ENCODE assay signal across 8 cellular contexts in the genomic region with DNA sequence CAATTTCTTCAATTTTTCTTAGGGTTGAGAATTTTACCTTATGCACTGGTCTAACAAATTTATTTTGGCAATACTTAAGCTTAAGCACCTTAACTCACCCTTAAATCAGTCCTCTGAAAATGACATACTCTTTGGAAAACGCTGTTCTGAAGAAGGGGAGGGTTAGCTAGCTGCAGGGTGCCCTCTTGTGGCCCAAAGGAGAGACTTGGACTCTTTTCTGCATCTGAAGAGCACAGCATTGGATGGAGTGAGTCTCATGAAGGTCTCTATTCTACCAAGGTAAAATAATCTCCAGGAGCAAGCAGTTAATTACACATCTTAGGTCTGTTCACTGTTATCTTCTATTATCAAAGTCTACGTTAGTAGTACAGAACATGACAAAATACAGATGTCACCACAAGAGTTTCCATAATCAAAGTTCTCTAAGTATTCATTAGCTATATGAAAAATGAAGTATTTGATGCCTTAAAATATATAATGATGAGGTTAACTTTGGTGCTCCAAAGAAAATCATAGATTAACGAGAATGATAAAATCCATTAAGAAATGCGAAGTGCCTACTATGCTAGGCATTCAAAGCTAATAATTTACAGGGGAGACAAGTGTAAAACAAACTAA. TPM values are rescaled to one million over a fixed set of nuclear protein-coding genes. Genes with fewer than 3 reads are reported as not detected.
DNase-seq lines count a peak whose midpoint lies in the region; ATAC-seq, FAIRE-seq and TF ChIP-seq lines count a peak whose summit lies in the region.

No MANE protein-coding gene starts in this region.

- CTCF ChIA-PET in AG04449 (lab: Yijun Ruan, JAX) = interaction anchor here (0.6 to 8.3 kb wide), 38 partner anchors 11 to 1940 kb away, joined by 3 to 168 read pairs (median 5); partner anchors contain the start of gene LAPTM4A

- FAIRE-seq in pancreas (lab: Jason Lieb, UNC) = no peak

- H3K4me1 ChIP-seq in foreskin keratinocyte = no peaks in the 10 kb centered on the region
- H3K4me1 ChIP-seq in pancreas = peaks cover 7 to 21% (median 10%) of the 10 kb centered on the region in 3 donors

- peaks cover 0 to 6% (median 0%) of the 10 kb centered on the region in 3 donors for H3K36me3 ChIP-seq in pancreas

- intact Hi-C loops in pancreas (cut with DNase I) = no loop called here

- TF ChIP-seq CTCF in AG04449 (IDR thresholded peaks at IDR 0.05; ENCODE audit: insufficient read depth, low read length, missing control alignments) (peak; percentile 88), GM12873 (IDR thresholded peaks at IDR 0.05; ENCODE audit: insufficient read depth, low read depth, low read length, missing control alignments) (peak; percentile 85), foreskin keratinocyte (conservative IDR thresholded peaks at IDR 0.05) (peak; percentile 84), pancreas (IDR thresholded peaks at IDR 0.05) (peak; percentile 33 to 55 (median 42))

- no peaks in the 10 kb centered on the region for H3K9me3 ChIP-seq in pancreas

- H3K27me3 ChIP-seq in foreskin keratinocyte (no peaks in the 10 kb centered on the region), pancreas (no peaks in the 10 kb centered on the region)

- H3K27ac ChIP-seq in foreskin keratinocyte (peak overlapping the region; percentile 4), pancreas (no peak overlapping the region)

- POLR2A ChIA-PET in AG04449 (lab: Yijun Ruan, JAX) = interaction anchor here (0.7 kb wide), 1 partner anchor 49 kb away, joined by 4 read pairs; no protein-coding TSS in a partner anchor

- ATAC-seq in HG03159 (IDR thresholded peaks at IDR 0.05; ENCODE audit: unreplicated experiment) (peak; percentile 55), foreskin keratinocyte (peak; percentile 85), pancreas (peak; percentile 80 to 94 (median 88))

- no peak for DNase-seq in AG04449 (ENCODE audit: low read depth, low spot score)
- peak; percentile 52 for DNase-seq in NCI-H526 treated with DMSO at 0.1 percent for 48 hours (lab: John Stamatoyannopoulos, UW)
- DNase-seq in activated T-helper 1 cell treated with Interleukin-2 at 50 U/mL for 16 hours (ENCODE audit: low read depth) = peak; percentile 17
- peak; percentile 12 to 47 for DNase-seq in foreskin keratinocyte
- peak in 3 of 6 donors; percentile 15 to 40 (median 34) for DNase-seq in pancreas
- no peak for DNase-seq in HuH-7.5 (ENCODE audit: low spot score)

- no peak overlapping the region for H3K4me3 ChIP-seq in AG04449 (ENCODE audit: low read depth, low read length)
- no peak overlapping the region for H3K4me3 ChIP-seq in pancreas

- 35 to 38% methylated on average over 4 of the region's 4 CpGs for WGBS in pancreas, 2 donors

RNA-seq across cellular contexts. Expression of gene PUM2, which starts 24.4 kb away (rescaled TPM):
- total RNA-seq in foreskin keratinocyte (43.9 and 44.1 TPM in 2 replicates), pancreas (10 to 100 TPM; 36.3 to 70.2 (median 44.2) TPM)
- polyA plus RNA-seq in foreskin keratinocyte (9.5 and 11.6 TPM in 2 replicates), pancreas (10 to 100 TPM; 17.0 to 23.4 TPM)

Comparison
In these comparisons a context has a peak if more than half of its experiments do, and no peak if none do; other contexts are left out.
1. DNase-seq: peak in NCI-H526 treated with DMSO at 0.1 percent for 48 hours (single experiment), activated T-helper 1 cell treated with Interleukin-2 at 50 U/mL for 16 hours (single experiment) and foreskin keratinocyte (2 of 2); none in AG04449 (single experiment) and HuH-7.5 (single experiment).
2. Peak in every context shown above with its lines, with median percentiles within 50 percentile points of each other: CTCF ChIP-seq and ATAC-seq.